Comparison of ENCODE assay signal across 8 cellular contexts in genomic region chr17:5191541-5192417, GRCh38. TPM values are rescaled to one million over a fixed set of nuclear protein-coding genes. Genes with fewer than 3 reads are reported as not detected.
A peak's percentile ranks its signal among the peaks of the same experiment; 100 is the strongest.
DNase-seq lines count a peak whose midpoint lies in the region; ATAC-seq, FAIRE-seq and TF ChIP-seq lines count a peak whose summit lies in the region.

ZNF594 (minus strand) TSS chr17:5191868; CDS start chr17:5184256, 7,612 bp downstream.

- peak within 1 kb of the TSS; percentile 91 for H3K4me3 Mint-ChIP-seq in Calu3 (ENCODE audit: low read depth, unreplicated experiment)

- peak within 1 kb of the TSS; percentile 81 for H3K4me2 ChIP-seq in endothelial cell of umbilical vein (ENCODE audit: insufficient read depth, low read length)

- H3K27me3 ChIP-seq in HUES48 (ENCODE audit: control insufficient read depth, insufficient read depth, low read length) (no peaks in the 10 kb centered on the region), NT2/D1 (ENCODE audit: insufficient read depth, insufficient read length) (no peaks in the 10 kb centered on the region), endothelial cell of umbilical vein (ENCODE audit: control insufficient read depth in 2 of 2, insufficient read depth in 2 of 2, low read length in 2 of 2) (no peaks in the 10 kb centered on the region)

- peak; percentile 94 for DNase-seq in Calu3
- DNase-seq in NT2/D1 (ENCODE audit: low read depth, low spot score) = peak; percentile 92
- DNase-seq in activated CD8-positive, alpha-beta memory T cell treated with anti-CD3 and anti-CD28 coated beads, Interleukin-2, amount 50 U/mL, for 4 hours = peak; percentile 97
- peak; percentile 93 for DNase-seq in endothelial cell of umbilical vein (ENCODE audit: low read depth, low spot score)
- peak; percentile 96 for DNase-seq in midbrain (lab: John Stamatoyannopoulos, UW)
- peak; percentile 98 for DNase-seq in stimulated activated CD8-positive, alpha-beta memory T cell treated with anti-CD3 and anti-CD28 coated beads, Interleukin-15, amount 100 ng/mL, for 48 hours (ENCODE audit: low read depth in 2 of 2)

- intact Hi-C loops in Calu3 (cut with micrococcal nuclease; ENCODE audit: unreplicated experiment) = no loop called here
- intact Hi-C loops in endothelial cell of umbilical vein (cut with micrococcal nuclease) = loop anchor here (5.0 kb wide), 1 partner anchor 79 kb away; the partner anchor contains the start of gene ZNF232

- peak; percentile 85 for FAIRE-seq in endothelial cell of umbilical vein (lab: Jason Lieb, UNC)

- BruUV-seq in Calu3 (replicated peaks; lab: Mats Ljungman, UMichigan) = no TSS peak
- BruUV-seq in endothelial cell of umbilical vein (replicated peaks; lab: Mats Ljungman, UMichigan) = no TSS peak

- H2AFZ ChIP-seq in endothelial cell of umbilical vein (ENCODE audit: low read depth, low read length) = peak within 1 kb of the TSS; percentile 95

- POLR2A ChIA-PET in endothelial cell of umbilical vein (lab: Charles Lee) = interaction anchor here (0.9 to 1.4 kb wide), 2 partner anchors 10 to 248 kb away, joined by 3 to 4 read pairs; partner anchors contain the start of gene C1QBP

- TF ChIP-seq CTCF in Calu3 (IDR thresholded peaks at IDR 0.05; ENCODE audit: unreplicated experiment) (peak; percentile 27), endothelial cell of umbilical vein (IDR thresholded peaks at IDR 0.05; ENCODE audit: extremely low read depth in 1 of 2, insufficient read depth in 1 of 2, low read depth in 1 of 2, low read length in 2 of 2) (peak; percentile 74 to 86)

- TF ChIP-seq POLR2A in endothelial cell of umbilical vein (IDR thresholded peaks at IDR 0.05; ENCODE audit: low read depth, low read length) = peak; percentile 85

- dilution Hi-C loops in endothelial cell of umbilical vein (cut with MboI; ENCODE audit: extremely low pct_ligation_motif_present, low sequenced_read_pairs) = no loop called here

- H3K4me1 Mint-ChIP-seq in Calu3 (ENCODE audit: low read depth, unreplicated experiment) = no peaks in the 10 kb centered on the region

- no peaks in the 10 kb centered on the region for H3K9me1 ChIP-seq in endothelial cell of umbilical vein (replicated peaks; ENCODE audit: control insufficient read depth, extremely low read depth, insufficient read depth, low read length)

- peaks cover 10% of the 10 kb centered on the region for H3K9me3 Mint-ChIP-seq in Calu3 (ENCODE audit: low read depth, unreplicated experiment)

- H3K9ac ChIP-seq in HUES48 (ENCODE audit: low read depth, low read length) (peak within 1 kb of the TSS; percentile 91), NT2/D1 (ENCODE audit: insufficient read length, low read depth) (peak within 1 kb of the TSS; percentile 94), endothelial cell of umbilical vein (replicated peaks; ENCODE audit: extremely low read depth, insufficient read depth, low read length) (peak within 1 kb of the TSS; percentile 82)

- peak within 1 kb of the TSS; percentile 69 for H3K27ac Mint-ChIP-seq in Calu3 (ENCODE audit: unreplicated experiment)

- ATAC-seq in GM21390 (IDR thresholded peaks at IDR 0.05; ENCODE audit: unreplicated experiment) = peak; percentile 97

- H3K36me3 Mint-ChIP-seq in Calu3 (ENCODE audit: insufficient read depth, unreplicated experiment) = peaks cover 34% of the 10 kb centered on the region

- H3K4me3 ChIP-seq in HUES48 (ENCODE audit: low read depth, low read length) (peak within 1 kb of the TSS; percentile 97), NT2/D1 (ENCODE audit: insufficient read length, low read depth) (peak within 1 kb of the TSS; percentile 90), endothelial cell of umbilical vein (replicated peaks in 1 of 3; ENCODE audit: insufficient read depth in 1 of 3, low read depth in 1 of 3, low read length in 3 of 3) (peak within 1 kb of the TSS; percentile 42 to 77 (median 76))

- peaks cover 40% of the 10 kb centered on the region for H3K9me3 ChIP-seq in HUES48 (ENCODE audit: control insufficient read depth, insufficient read depth, low read length)
- H3K9me3 ChIP-seq in NT2/D1 (ENCODE audit: insufficient read depth, low read length) = peaks cover 42% of the 10 kb centered on the region
- H3K9me3 ChIP-seq in endothelial cell of umbilical vein (replicated peaks; ENCODE audit: control insufficient read depth, insufficient read depth, low read length) = peaks cover 2% of the 10 kb centered on the region

- no peaks in the 10 kb centered on the region for H3K4me1 ChIP-seq in HUES48 (ENCODE audit: control insufficient read depth, insufficient read depth, low read length)
- no peaks in the 10 kb centered on the region for H3K4me1 ChIP-seq in NT2/D1 (ENCODE audit: insufficient read depth, insufficient read length)
- H3K4me1 ChIP-seq in endothelial cell of umbilical vein (ENCODE audit: control insufficient read depth, extremely low read depth, insufficient read depth, low read length) = peaks cover 3% of the 10 kb centered on the region

- H3K27ac ChIP-seq in HUES48 (ENCODE audit: low read depth, low read length) = peak within 1 kb of the TSS; percentile 78
- H3K27ac ChIP-seq in endothelial cell of umbilical vein (ENCODE audit: insufficient read depth, low read depth, low read length) = peak within 1 kb of the TSS; percentile 42

- no peaks in the 10 kb centered on the region for H4K20me1 ChIP-seq in endothelial cell of umbilical vein (replicated peaks; ENCODE audit: control insufficient read depth, extremely low read depth, insufficient read depth, low read length)

- CTCF ChIA-PET in Calu3 (lab: Charles Lee) = interaction anchor here (0.6 to 1.0 kb wide), 2 partner anchors 67 to 225 kb away, joined by 3 to 5 read pairs; partner anchors contain the start of gene SPAG7
- CTCF ChIA-PET in endothelial cell of umbilical vein (lab: Charles Lee) = interaction anchor here (0.6 to 1.3 kb wide), 3 partner anchors 9 to 1766 kb away, joined by 3 to 5 read pairs (median 4); no protein-coding TSS in a partner anchor

- H3K79me2 ChIP-seq in endothelial cell of umbilical vein (ENCODE audit: control insufficient read depth, insufficient read depth, low read length) = no peaks in the 10 kb centered on the region

- H3K36me3 ChIP-seq in HUES48 (ENCODE audit: control insufficient read depth, insufficient read depth, low read length) (peaks cover 26% of the 10 kb centered on the region), NT2/D1 (ENCODE audit: insufficient read depth, insufficient read length, low read length) (peaks cover 37% of the 10 kb centered on the region), endothelial cell of umbilical vein (ENCODE audit: control insufficient read depth in 2 of 2, extremely low read depth in 1 of 2, insufficient read depth in 2 of 2, low read length in 2 of 2) (no peaks in the 10 kb centered on the region)

- no peaks in the 10 kb centered on the region for H3K27me3 Mint-ChIP-seq in Calu3 (ENCODE audit: unreplicated experiment)

TF ChIP-seq in endothelial cell of umbilical vein, 7 proteins besides CTCF, POLR2A, EP300 and RAD21:
- no peak for TF ChIP-seq EZH2 (IDR thresholded peaks at IDR 0.05; ENCODE audit: borderline replicate concordance, low read depth, low read length, severe bottlenecking)
- TF ChIP-seq MAX (IDR thresholded peaks at IDR 0.05; ENCODE audit: insufficient read depth, insufficient read length) = peak; percentile 24
- no peak for TF ChIP-seq GATA2 (IDR thresholded peaks at IDR 0.05; ENCODE audit: insufficient read depth, insufficient read length, low read depth, low read length)
- no peak for TF ChIP-seq FOS (IDR thresholded peaks at IDR 0.05; ENCODE audit: borderline replicate concordance, insufficient read depth, low read length)
- no peak for TF ChIP-seq MYC (IDR thresholded peaks at IDR 0.05; ENCODE audit: low read depth, low read length)
- TF ChIP-seq JUN (IDR thresholded peaks at IDR 0.05; ENCODE audit: borderline replicate concordance, insufficient read depth, insufficient read length, low read depth) = no peak
- peak; percentile 87 for TF ChIP-seq POLR2AphosphoS5 (IDR thresholded peaks at IDR 0.05; ENCODE audit: insufficient read depth, low read depth, low read length)

RNA-seq across cellular contexts. Expression of gene ZNF594, which starts in this region (rescaled TPM):
- total RNA-seq in Calu3 (2022) (12.9 and 13.3 TPM in 2 replicates), endothelial cell of umbilical vein (5.0 and 5.8 TPM in 2 replicates)
- 1.0 and 1.2 TPM in 2 replicates for polyA plus RNA-seq in endothelial cell of umbilical vein
- polyA plus RNA-seq in endothelial cell of umbilical vein (2011; cell fraction: cytosol; rRNA removed) = 0.83 and 1.0 TPM in 2 replicates
- 5.0 and 5.8 TPM in 2 replicates for polyA plus RNA-seq in endothelial cell of umbilical vein (2011; cell fraction: nucleus; rRNA removed)
- polyA plus RNA-seq in endothelial cell of umbilical vein (2012) = 2.2 and 2.3 TPM in 2 replicates
- polyA minus RNA-seq in endothelial cell of umbilical vein = 1.5 and 2.3 TPM in 2 replicates
- polyA minus RNA-seq in endothelial cell of umbilical vein (2011; cell fraction: cytosol; rRNA and poly(A)+ RNA removed) = 12.9 TPM
- polyA minus RNA-seq in endothelial cell of umbilical vein (2011; cell fraction: nucleus; rRNA and poly(A)+ RNA removed) = 4.3 and 4.9 TPM in 2 replicates

Comparison
In these comparisons a context has a peak if more than half of its experiments do, and no peak if none do; other contexts are left out.
1. Peak in every context shown above with its lines: DNase-seq, ATAC-seq, H3K4me3 ChIP-seq and H3K27ac ChIP-seq.